In genomic region chr17:76528156-76528527, GRCh38 we compare ENCODE assay signal across 9 cellular contexts. TPM values are rescaled to one million over a fixed set of nuclear protein-coding genes. Genes with fewer than 3 reads are reported as not detected.
A peak's percentile ranks its signal among the peaks of the same experiment; 100 is the strongest.
DNase-seq lines count a peak whose midpoint lies in the region; ATAC-seq and TF ChIP-seq lines count a peak whose summit lies in the region.
"Had no signal": no experiment of that assay in that cellular context is flagged by ENCODE, and none has a peak within 500 bp of the region (broad histone marks: within the 10 kb centered on the region; RNA-seq: fewer than 3 reads in every experiment).

No MANE protein-coding gene starts in this region.

- intact Hi-C loops in thyroid gland (cut with DNase I): loop anchor here (10.0 kb wide), 2 partner anchors 97 to 157 kb away; no protein-coding TSS in a partner anchor

- peaks cover 28 to 37% of the 10 kb centered on the region in 2 donors for H3K4me1 Mint-ChIP-seq in immature natural killer cell
- H3K4me1 Mint-ChIP-seq in T-helper 2 cell treated with Interferon-gamma antibody and Interleukin-4, amounts not matched to agents 5 μg/mL and 100 μg/mL, for 36 hours (ENCODE audit: low read depth): peaks cover 5% of the 10 kb centered on the region

- H3K36me3 ChIP-seq in SJCRH30: no peaks in the 10 kb centered on the region
- no peaks in the 10 kb centered on the region for H3K36me3 ChIP-seq in thyroid gland

- H3K27ac ChIP-seq in SJCRH30 (no peak overlapping the region), thyroid gland (peak overlapping the region; percentile 89 to 95 (median 93))
- H3K27ac ChIP-seq: 22Rv1 had no signal

- no peak for TF ChIP-seq CTCF in thyroid gland (IDR thresholded peaks at IDR 0.05)

- ATAC-seq in HG02973 (IDR thresholded peaks at IDR 0.05; ENCODE audit: unreplicated experiment): no peak

- H3K4me3 Mint-ChIP-seq in immature natural killer cell: peak overlapping the region; percentile 41 to 68 (median 44)
- H3K4me3 Mint-ChIP-seq in T-helper 2 cell treated with Interferon-gamma antibody and Interleukin-4, amounts not matched to agents 5 μg/mL and 100 μg/mL, for 36 hours: no peak overlapping the region

- peak; percentile 49 for DNase-seq in DMS153 (lab: John Stamatoyannopoulos, UW)
- no peak for DNase-seq in DMS153 treated with DMSO at 0.1 percent for 48 hours (lab: John Stamatoyannopoulos, UW; ENCODE audit: unreplicated experiment)
- peak; percentile 57 to 67 for DNase-seq in SJCRH30
- DNase-seq in immature natural killer cell: no peak
- no peak for DNase-seq in thyroid gland
- DNase-seq in SIG-M5 treated with dmso at 0.1 percent for 504 hours (lab: John Stamatoyannopoulos, UW; ENCODE audit: unreplicated experiment): no peak
- no peak for DNase-seq in T-helper 2 cell treated with Interferon-gamma antibody and Interleukin-4, amounts not matched to agents 5 μg/mL and 100 μg/mL, for 36 hours (ENCODE audit: low spot score)

- TF ChIP-seq POLR2A in thyroid gland (IDR thresholded peaks at IDR 0.05): no peak

- H3K36me3 Mint-ChIP-seq in immature natural killer cell: no peaks in the 10 kb centered on the region
- H3K36me3 Mint-ChIP-seq in T-helper 2 cell treated with Interferon-gamma antibody and Interleukin-4, amounts not matched to agents 5 μg/mL and 100 μg/mL, for 36 hours (ENCODE audit: low read depth): no peaks in the 10 kb centered on the region

- H3K27me3 ChIP-seq in SJCRH30 (peaks cover 7% of the 10 kb centered on the region), thyroid gland (no peaks in the 10 kb centered on the region)

- peaks cover 0 to 5% (median 0%) of the 10 kb centered on the region in 3 donors for H3K27me3 Mint-ChIP-seq in immature natural killer cell (ENCODE audit: low read depth in 3 of 3)
- H3K27me3 Mint-ChIP-seq in T-helper 2 cell treated with Interferon-gamma antibody and Interleukin-4, amounts not matched to agents 5 μg/mL and 100 μg/mL, for 36 hours (ENCODE audit: low read depth): peaks cover 9% of the 10 kb centered on the region

- H3K4me1 ChIP-seq in SJCRH30 (peaks cover 40% of the 10 kb centered on the region), thyroid gland (peaks cover 24 to 71% of the 10 kb centered on the region in 2 donors)

- H3K9me3 ChIP-seq in SJCRH30 (replicated peaks) (no peaks in the 10 kb centered on the region), thyroid gland (no peaks in the 10 kb centered on the region)

- H3K27ac Mint-ChIP-seq in immature natural killer cell: peak overlapping the region in 2 of 6 donors; percentile 43 to 88
- H3K27ac Mint-ChIP-seq in T-helper 2 cell treated with Interferon-gamma antibody and Interleukin-4, amounts not matched to agents 5 μg/mL and 100 μg/mL, for 36 hours: no peak overlapping the region

- H3K4me3 ChIP-seq in SJCRH30 (peak overlapping the region; percentile 20), thyroid gland (replicated peaks in 1 of 3) (no peak overlapping the region)

- no peaks in the 10 kb centered on the region for H3K9me3 Mint-ChIP-seq in immature natural killer cell
- H3K9me3 Mint-ChIP-seq in T-helper 2 cell treated with Interferon-gamma antibody and Interleukin-4, amounts not matched to agents 5 μg/mL and 100 μg/mL, for 36 hours: no peaks in the 10 kb centered on the region

- WGBS in thyroid gland, 2 donors: 84 to 85% methylated on average over 12 to 15 of the region's 15 CpGs

RNA-seq across cellular contexts. Expression of gene CYGB, which starts 9.4 kb away (rescaled TPM):
- not detected in 2 replicates for total RNA-seq in SJCRH30 (2014; rRNA removed; shearing (Covaris generic))
- under 1 TPM in 2 of 3 donors, not detected in 1; 0.09 to 0.41 TPM for polyA plus RNA-seq in immature natural killer cell
- total RNA-seq in thyroid gland: 10 to 100 TPM; 14.7 to 32.3 (median 25.6) TPM

RNA-seq across cellular contexts. Expression of gene PRCD, which starts 11.7 kb away (rescaled TPM):
- total RNA-seq in SJCRH30 (2014; rRNA removed; shearing (Covaris generic)): 2.1 and 3.4 TPM in 2 replicates
- polyA plus RNA-seq in immature natural killer cell: 1 to 10 TPM; 2.8 to 5.3 (median 3.1) TPM
- total RNA-seq in thyroid gland: 1 to 10 TPM; 1.5 to 8.3 (median 4.2) TPM

RNA-seq across cellular contexts. Expression of gene RHBDF2, which starts 26.9 kb away (rescaled TPM):
- 2.4 and 2.5 TPM in 2 replicates for total RNA-seq in SJCRH30 (2014; rRNA removed; shearing (Covaris generic))
- polyA plus RNA-seq in immature natural killer cell: 10 to 100 TPM; 19.3 to 90.5 (median 23.6) TPM
- 10 to 100 TPM; 16.4 to 31.1 (median 22.1) TPM for total RNA-seq in thyroid gland

RNA-seq across cellular contexts. Expression of gene ST6GALNAC2, which starts 57.5 kb away (rescaled TPM):
- 0.20 TPM in 1 of 2 replicates, not detected in the other for total RNA-seq in SJCRH30 (2014; rRNA removed; shearing (Covaris generic))
- polyA plus RNA-seq in immature natural killer cell: under 1 TPM in 1 of 3 donors, not detected in 2; 0.24 TPM
- 10 to 100 TPM; 32.7 to 65.4 (median 42.6) TPM for total RNA-seq in thyroid gland

Comparison
In these comparisons a context has a peak if more than half of its experiments do, and no peak if none do; other contexts are left out.
1. DNase-seq: peak in DMS153 (single experiment) and SJCRH30 (2 of 2); none in DMS153 treated with DMSO at 0.1 percent for 48 hours (single experiment), immature natural killer cell (0 of 3), thyroid gland (0 of 2), SIG-M5 treated with dmso at 0.1 percent for 504 hours (single experiment) and T-helper 2 cell treated with Interferon-gamma antibody and Interleukin-4, amounts not matched to agents 5 μg/mL and 100 μg/mL, for 36 hours (single experiment).
2. RNA of gene CYGB, which starts 9.4 kb away (total RNA-seq): 14.7 to 32.3 TPM in thyroid gland; not detected in SJCRH30; every median in the first group is over 10 times any median in the second.